32 cellular contexts compared by ENCODE assay signal in the genomic region with DNA sequence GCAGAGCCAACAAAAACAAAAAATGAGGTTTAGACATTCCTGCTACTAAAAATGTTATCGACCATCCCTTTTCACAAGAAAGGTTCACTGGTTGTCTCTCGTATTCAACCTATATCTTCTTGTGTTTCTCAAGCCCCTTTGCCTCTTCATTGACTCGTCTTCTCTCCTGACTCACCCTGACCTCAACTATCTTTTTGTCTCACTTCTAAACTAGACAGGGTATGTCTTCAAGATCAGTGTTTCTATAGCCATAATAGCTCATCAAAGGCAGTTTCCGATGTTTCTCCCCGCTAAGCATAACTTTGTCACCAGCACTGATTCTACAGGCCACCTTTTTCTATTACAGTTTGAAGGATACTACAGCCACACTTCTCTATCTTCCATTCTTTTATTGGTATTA.
"Had no signal": no experiment of that assay in that cellular context is flagged by ENCODE, and none has a peak within 500 bp of the region (broad histone marks: within the 10 kb centered on the region; RNA-seq: fewer than 3 reads in every experiment).

No MANE protein-coding gene starts in this region.

- DNase-seq: activated B cell treated with CpG ODN at 0.5 μM for 24 hours; activated CD4-positive, alpha-beta memory T cell treated with anti-CD3 and anti-CD28 coated beads for 36 hours; activated CD4-positive, alpha-beta T cell treated with anti-CD3 and anti-CD28 coated beads for 4 hours; activated CD4-positive, alpha-beta T cell treated with anti-CD3 and anti-CD28 coated beads, Interleukin-2, amount 10 ng/mL, durations not matched to agents 24 days and 14 days; activated CD4-positive, alpha-beta T cell treated with anti-CD3 and anti-CD28 coated beads, Interleukin-2, amount 50 U/mL, for 1 hour; activated CD4-positive, alpha-beta T cell treated with anti-CD3 and anti-CD28 coated beads, Interleukin-2, amount 50 U/mL, for 4 hours; activated CD4-positive, CD25-positive, alpha-beta regulatory T cell treated with anti-CD3 and anti-CD28 coated beads, Interleukin-2, amount 50 U/mL, for 72 hours; activated CD8-positive, alpha-beta memory T cell treated with anti-CD3 and anti-CD28 coated beads, Interleukin-2, amount 50 U/mL, for 4 hours; activated CD8-positive, alpha-beta T cell treated with anti-CD3 and anti-CD28 coated beads for 36 hours; activated effector memory CD4-positive, alpha-beta T cell treated with anti-CD3 and anti-CD28 coated beads, Interleukin-2, amount 50 U/mL, for 16 hours; activated gamma-delta T cell treated with Interleukin-2 at 50 U/mL for 16 hours; activated naive CD4-positive, alpha-beta T cell treated with anti-CD3 and anti-CD28 coated beads, Interleukin-2, amount 10 ng/mL, durations not matched to agents 7 days and 5 days; activated naive CD4-positive, alpha-beta T cell treated with Interleukin-2 at 50 U/mL for 16 hours; activated naive CD8-positive, alpha-beta T cell treated with anti-CD3 and anti-CD28 coated beads, Interleukin-2, amount 10 ng/mL, durations not matched to agents 7 days and 5 days; activated T-cell treated with anti-CD3 and anti-CD28 coated beads, Interleukin-2, amount 50 U/mL, for 24 hours; activated T-cell treated with anti-CD3 and anti-CD28 coated beads, Interleukin-2, amount 50 U/mL, for 48 hours; adrenal gland; amniotic stem cell; aorta; body of pancreas; brain microvascular endothelial cell; central memory CD4-positive, alpha-beta T cell; T-helper 1 cell; T-helper 2 cell; T-helper 9 cell had no signal

- H3K9me3 ChIP-seq: adrenal gland had no signal

- H3K4me3 ChIP-seq: adrenal gland, body of pancreas, breast epithelium had no signal

- H3K4me1 ChIP-seq: adrenal gland, body of pancreas, breast epithelium had no signal

- H3K4me3 Mint-ChIP-seq: activated B cell treated with CpG ODN at 0.5 μM for 24 hours; activated CD4-positive, alpha-beta memory T cell treated with anti-CD3 and anti-CD28 coated beads for 36 hours; activated CD4-positive, alpha-beta T cell treated with anti-CD3 and anti-CD28 coated beads, Interleukin-2, amount 10 ng/mL, durations not matched to agents 24 days and 14 days; activated CD8-positive, alpha-beta T cell treated with anti-CD3 and anti-CD28 coated beads for 36 hours; activated naive CD4-positive, alpha-beta T cell treated with anti-CD3 and anti-CD28 coated beads, Interleukin-2, amount 10 ng/mL, durations not matched to agents 7 days and 5 days; activated naive CD4-positive, alpha-beta T cell treated with anti-CD3 and anti-CD28 coated beads, Interleukin-2, amount 50 U/mL, for 24 hours; activated naive CD8-positive, alpha-beta T cell treated with anti-CD3 and anti-CD28 coated beads, Interleukin-2, amount 10 ng/mL, durations not matched to agents 7 days and 5 days; activated T-cell treated with anti-CD3 and anti-CD28 coated beads, Interleukin-2, amount 50 U/mL, for 24 hours; activated T-helper 1 cell treated with anti-CD3 and anti-CD28 coated beads, Interleukin-12 subunit alpha, Interleukin-12 subunit beta, Interleukin-2, Interleukin-4 antibody, amounts not matched to agents 30 ng/mL and 10 ng/mL and 1 ng/mL, durations not matched to agents 14 hours and 24 hours and 36 hours; activated T-helper 17 cell treated with anti-CD3 and anti-CD28 coated beads, Interleukin-2, amount 50 U/mL, for 72 hours; T-helper 1 cell treated with Interleukin-12 subunit alpha and Interleukin-12 subunit beta and Interleukin-4 antibody, amounts not matched to agents 30 μg/mL and 1 μg/mL, for 36 hours; T-helper 2 cell treated with Interferon-gamma antibody and Interleukin-4, amounts not matched to agents 5 μg/mL and 100 μg/mL, for 36 hours had no signal

- H3K36me3 Mint-ChIP-seq: activated CD4-positive, alpha-beta memory T cell treated with anti-CD3 and anti-CD28 coated beads for 36 hours; activated naive CD4-positive, alpha-beta T cell treated with anti-CD3 and anti-CD28 coated beads, Interleukin-2, amount 10 ng/mL, durations not matched to agents 7 days and 5 days; activated naive CD8-positive, alpha-beta T cell treated with anti-CD3 and anti-CD28 coated beads, Interleukin-2, amount 10 ng/mL, durations not matched to agents 7 days and 5 days had no signal

- H3K4me1 Mint-ChIP-seq: activated B cell treated with CpG ODN at 0.5 μM for 24 hours; activated CD4-positive, alpha-beta T cell treated with anti-CD3 and anti-CD28 coated beads, Interleukin-2, amount 10 ng/mL, durations not matched to agents 24 days and 14 days; activated naive CD4-positive, alpha-beta T cell treated with anti-CD3 and anti-CD28 coated beads, Interleukin-2, amount 10 ng/mL, durations not matched to agents 7 days and 5 days; activated naive CD4-positive, alpha-beta T cell treated with anti-CD3 and anti-CD28 coated beads, Interleukin-2, amount 50 U/mL, for 24 hours; activated naive CD8-positive, alpha-beta T cell treated with anti-CD3 and anti-CD28 coated beads, Interleukin-2, amount 10 ng/mL, durations not matched to agents 7 days and 5 days; activated T-helper 17 cell treated with anti-CD3 and anti-CD28 coated beads, Interleukin-2, amount 50 U/mL, for 72 hours had no signal

- H3K27ac Mint-ChIP-seq: activated B cell treated with CpG ODN at 0.5 μM for 24 hours; activated CD4-positive, alpha-beta memory T cell treated with anti-CD3 and anti-CD28 coated beads for 36 hours; activated CD4-positive, alpha-beta T cell treated with anti-CD3 and anti-CD28 coated beads, Interleukin-2, amount 10 ng/mL, durations not matched to agents 24 days and 14 days; activated CD8-positive, alpha-beta T cell treated with anti-CD3 and anti-CD28 coated beads for 36 hours; activated naive CD4-positive, alpha-beta T cell treated with anti-CD3 and anti-CD28 coated beads, Interleukin-2, amount 10 ng/mL, durations not matched to agents 7 days and 5 days; activated naive CD4-positive, alpha-beta T cell treated with anti-CD3 and anti-CD28 coated beads, Interleukin-2, amount 50 U/mL, for 24 hours; activated naive CD8-positive, alpha-beta T cell treated with anti-CD3 and anti-CD28 coated beads, Interleukin-2, amount 10 ng/mL, durations not matched to agents 7 days and 5 days; activated T-cell treated with anti-CD3 and anti-CD28 coated beads, Interleukin-2, amount 50 U/mL, for 24 hours; activated T-helper 1 cell treated with anti-CD3 and anti-CD28 coated beads, Interleukin-12 subunit alpha, Interleukin-12 subunit beta, Interleukin-2, Interleukin-4 antibody, amounts not matched to agents 30 ng/mL and 10 ng/mL and 1 ng/mL, durations not matched to agents 14 hours and 24 hours and 36 hours; activated T-helper 17 cell treated with anti-CD3 and anti-CD28 coated beads, Interleukin-2, amount 50 U/mL, for 72 hours; T-helper 1 cell treated with Interleukin-12 subunit alpha and Interleukin-12 subunit beta and Interleukin-4 antibody, amounts not matched to agents 30 μg/mL and 1 μg/mL, for 36 hours; T-helper 2 cell treated with Interferon-gamma antibody and Interleukin-4, amounts not matched to agents 5 μg/mL and 100 μg/mL, for 36 hours had no signal

- H3K27me3 Mint-ChIP-seq: activated CD4-positive, alpha-beta T cell treated with anti-CD3 and anti-CD28 coated beads, Interleukin-2, amount 10 ng/mL, durations not matched to agents 24 days and 14 days; activated naive CD8-positive, alpha-beta T cell treated with anti-CD3 and anti-CD28 coated beads, Interleukin-2, amount 10 ng/mL, durations not matched to agents 7 days and 5 days had no signal

- H3K36me3 ChIP-seq: adrenal gland, brain microvascular endothelial cell, breast epithelium had no signal

- H3K27me3 ChIP-seq: adrenal gland, body of pancreas, brain microvascular endothelial cell, breast epithelium had no signal

- H3K9me3 Mint-ChIP-seq: activated CD8-positive, alpha-beta T cell treated with anti-CD3 and anti-CD28 coated beads for 36 hours had no signal

- ATAC-seq: activated CD8-positive, alpha-beta T cell treated with anti-CD3 and anti-CD28 coated beads for 36 hours; activated T-helper 17 cell treated with anti-CD3 and anti-CD28 coated beads, Interleukin-2, amount 50 U/mL, for 72 hours; body of pancreas had no signal

- H3K27ac ChIP-seq: adrenal gland, body of pancreas, brain microvascular endothelial cell, breast epithelium, VCaP had no signal
